8 cellular contexts compared by ENCODE assay signal in genomic region chr9:3525836-3526165, GRCh38. TPM values are rescaled to one million over a fixed set of nuclear protein-coding genes. Genes with fewer than 3 reads are reported as not detected.
A peak's percentile ranks its signal among the peaks of the same experiment; 100 is the strongest.
DNase-seq lines count a peak whose midpoint lies in the region; ATAC-seq and TF ChIP-seq lines count a peak whose summit lies in the region.

Gene RFX3 (minus strand): TSS chr9:3526001. CDS start chr9:3395588, 130,413 bp downstream.

- no peak for TF ChIP-seq CTCF in fibroblast of mammary gland (conservative IDR thresholded peaks at IDR 0.05; ENCODE audit: control insufficient read depth, insufficient read depth, low read depth, low read length)

- H3K4me3 Mint-ChIP-seq in activated T-helper 17 cell treated with anti-CD3 and anti-CD28 coated beads, Interleukin-2, amount 50 U/mL, for 72 hours: peak within 1 kb of the TSS; percentile 95
- peak within 1 kb of the TSS; percentile 86 to 99 (median 94) for H3K4me3 Mint-ChIP-seq in naive thymus-derived CD8-positive, alpha-beta T cell

- peaks cover 52% of the 10 kb centered on the region for H3K36me3 Mint-ChIP-seq in activated T-helper 17 cell treated with anti-CD3 and anti-CD28 coated beads, Interleukin-2, amount 50 U/mL, for 72 hours (ENCODE audit: low read depth)
- H3K36me3 Mint-ChIP-seq in naive thymus-derived CD8-positive, alpha-beta T cell: peaks cover 0 to 9% (median 2%) of the 10 kb centered on the region in 3 donors

- ATAC-seq in activated T-helper 17 cell treated with anti-CD3 and anti-CD28 coated beads, Interleukin-2, amount 50 U/mL, for 72 hours (replicated peaks): peak; percentile 64
- ATAC-seq in naive thymus-derived CD8-positive, alpha-beta T cell: peak; percentile 53 to 61

- POLR2A ChIA-PET in naive thymus-derived CD8-positive, alpha-beta T cell (lab: Charles Lee): interaction anchor here (0.7 to 2.4 kb wide), 19 partner anchors 9 to 1510 kb away, joined by 3 to 20 read pairs (median 5); partner anchors contain the start of genes AK3, CDC37L1, JAK2 and PUM3

- H3K4me3 ChIP-seq in fibroblast of mammary gland (ENCODE audit: control insufficient read depth, low read depth, low read length): peak within 1 kb of the TSS; percentile 91

- H3K27me3 Mint-ChIP-seq in activated T-helper 17 cell treated with anti-CD3 and anti-CD28 coated beads, Interleukin-2, amount 50 U/mL, for 72 hours: no peaks in the 10 kb centered on the region
- peaks cover 0 to 5% (median 0%) of the 10 kb centered on the region in 5 donors for H3K27me3 Mint-ChIP-seq in naive thymus-derived CD8-positive, alpha-beta T cell

- no peaks in the 10 kb centered on the region for H3K9me3 Mint-ChIP-seq in activated T-helper 17 cell treated with anti-CD3 and anti-CD28 coated beads, Interleukin-2, amount 50 U/mL, for 72 hours
- peaks cover 0 to 4% (median 0%) of the 10 kb centered on the region in 9 donors for H3K9me3 Mint-ChIP-seq in naive thymus-derived CD8-positive, alpha-beta T cell

- DNase-seq in DMS79 (lab: John Stamatoyannopoulos, UW): peak; percentile 81
- DNase-seq in H4 (ENCODE audit: low spot score): peak; percentile 86
- DNase-seq in LHCN-M2 (ENCODE audit: low read depth): peak; percentile 95
- DNase-seq in RPMI7951 (ENCODE audit: low read depth): peak; percentile 93
- DNase-seq in fibroblast of mammary gland (ENCODE audit: low read depth): peak; percentile 96
- peak in 9 of 10 donors; percentile 90 to 96 (median 91) for DNase-seq in naive thymus-derived CD8-positive, alpha-beta T cell
- peak; percentile 92 to 98 (median 96) for DNase-seq in stimulated activated naive CD4-positive, alpha-beta T cell (lab: John Stamatoyannopoulos, UW)

- peaks cover 19% of the 10 kb centered on the region for H3K4me1 Mint-ChIP-seq in activated T-helper 17 cell treated with anti-CD3 and anti-CD28 coated beads, Interleukin-2, amount 50 U/mL, for 72 hours
- H3K4me1 Mint-ChIP-seq in naive thymus-derived CD8-positive, alpha-beta T cell: peaks cover 25 to 67% (median 61%) of the 10 kb centered on the region in 4 donors

- peak within 1 kb of the TSS; percentile 98 for H3K27ac Mint-ChIP-seq in activated T-helper 17 cell treated with anti-CD3 and anti-CD28 coated beads, Interleukin-2, amount 50 U/mL, for 72 hours
- H3K27ac Mint-ChIP-seq in naive thymus-derived CD8-positive, alpha-beta T cell: peak within 1 kb of the TSS; percentile 97 to 100 (median 99)

RNA-seq across cellular contexts. Expression of gene RFX3, which starts in this region (rescaled TPM):
- total RNA-seq in H4 (2014; rRNA removed; shearing (Covaris generic)): 0.60 and 2.1 TPM in 2 replicates
- total RNA-seq in LHCN-M2 (2014; rRNA removed): 2.0 and 2.5 TPM in 2 replicates
- polyA plus RNA-seq in LHCN-M2 (2012): 0.68 TPM
- 2.3 and 3.5 TPM in 2 replicates for total RNA-seq in RPMI7951 (2014; rRNA removed; shearing (Covaris generic))
- 10 to 100 TPM in 1 of 2 donors, 1 to 10 TPM in 1; 8.7 to 19.8 TPM for total RNA-seq in activated T-helper 17 cell treated with anti-CD3 and anti-CD28 coated beads, Interleukin-2, amount 50 U/mL, for 72 hours
- 10 to 100 TPM; 22.3 to 25.0 TPM for total RNA-seq in naive thymus-derived CD8-positive, alpha-beta T cell
- polyA plus RNA-seq in naive thymus-derived CD8-positive, alpha-beta T cell: 1 to 10 TPM; 4.1 to 4.5 (median 4.2) TPM

Comparison
In these comparisons a context has a peak if more than half of its experiments do, and no peak if none do; other contexts are left out.
1. Peak in every context shown above with its lines: DNase-seq, ATAC-seq and H3K4me3 ChIP-seq.